Comparison of ENCODE assay signal across 14 cellular contexts in the genomic region with DNA sequence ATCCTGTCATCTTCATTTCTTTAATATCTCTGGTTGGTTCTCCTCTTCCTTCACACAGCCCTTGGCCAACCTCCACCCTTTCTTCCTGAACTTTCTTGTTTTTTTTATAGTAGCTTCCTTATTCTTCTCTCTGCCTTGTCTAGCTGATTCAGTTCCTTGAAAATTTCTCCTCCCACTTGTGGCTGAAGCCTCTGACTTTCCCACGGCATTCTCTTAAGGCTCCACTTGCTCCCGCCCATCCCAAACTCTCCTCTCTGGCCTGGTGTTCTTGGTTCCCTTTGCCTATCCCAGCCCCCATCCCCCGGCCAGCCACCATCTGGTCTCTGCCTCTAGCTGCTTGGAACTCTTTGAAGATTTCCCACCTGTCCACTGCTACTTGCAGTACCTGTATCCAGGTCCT. TPM values are rescaled to one million over a fixed set of nuclear protein-coding genes. Genes with fewer than 3 reads are reported as not detected.
DNase-seq lines count a peak whose midpoint lies in the region; ATAC-seq, FAIRE-seq and TF ChIP-seq lines count a peak whose summit lies in the region.
"Had no signal": no experiment of that assay in that cellular context is flagged by ENCODE, and none has a peak within 500 bp of the region (broad histone marks: within the 10 kb centered on the region; RNA-seq: fewer than 3 reads in every experiment).

No MANE protein-coding gene starts in this region.

- no peaks in the 10 kb centered on the region for H3K27me3 Mint-ChIP-seq in T-helper 17 cell
- H3K27me3 Mint-ChIP-seq: naive B cell had no signal

- H2BK12ac ChIP-seq in trophoblast cell (ENCODE audit: low read length) = no peak overlapping the region

- H3K4me3 ChIP-seq in trophoblast cell (ENCODE audit: low read depth, low read length) = no peak overlapping the region
- H3K4me3 ChIP-seq: MG63, right atrium auricular region had no signal

- no peak overlapping the region for H4K12ac ChIP-seq in trophoblast cell (ENCODE audit: low read depth, low read length)

- H3K79me1 ChIP-seq in trophoblast cell (ENCODE audit: low read length) = no peaks in the 10 kb centered on the region

- no peaks in the 10 kb centered on the region for H3K36me3 ChIP-seq in trophoblast cell (ENCODE audit: control insufficient read depth in 1 of 2, insufficient read depth in 2 of 2, low read length in 2 of 2)
- H3K36me3 ChIP-seq: MG63 had no signal

- no peaks in the 10 kb centered on the region for H3K27me3 ChIP-seq in trophoblast cell (ENCODE audit: insufficient read depth, low read length)
- H3K27me3 ChIP-seq: MG63, right atrium auricular region had no signal

- CTCF ChIA-PET in HEK293T (lab: Yijun Ruan, JAX) = no interaction called here

- DNase-seq in AG20443 (ENCODE audit: low spot score) (peak; percentile 9), HEK293T (ENCODE audit: extremely low spot score) (peak; percentile 5), ecto neural progenitor cell (ENCODE audit: low spot score) (peak; percentile 41), mesenteric fat pad (ENCODE audit: low spot score) (peak; percentile 57), trophoblast cell (no peak), T-helper 17 cell (no peak), GM19239 (ENCODE audit: insufficient read length, low spot score) (no peak)
- no peak for DNase-seq in activated CD4-positive, alpha-beta T cell treated with anti-CD3 and anti-CD28 coated beads, Interleukin-2, amount 50 U/mL, for 1 hour
- DNase-seq: activated CD4-positive, alpha-beta T cell treated with anti-CD3 and anti-CD28 coated beads for 1 hour; central memory CD4-positive, alpha-beta T cell; MG63; naive B cell had no signal

- no peak overlapping the region for H3K14ac ChIP-seq in trophoblast cell (ENCODE audit: low read length)

- H2AK5ac ChIP-seq in trophoblast cell (ENCODE audit: low read length) = no peak overlapping the region

- H3K4ac ChIP-seq in trophoblast cell (ENCODE audit: low read depth, low read length) = no peak overlapping the region

- H3K9me3 ChIP-seq in trophoblast cell (ENCODE audit: insufficient read depth, low read depth, low read length) (no peaks in the 10 kb centered on the region), T-helper 17 cell (ENCODE audit: control insufficient read depth, low read length, poor library complexity, severe bottlenecking) (no peaks in the 10 kb centered on the region)
- H3K9me3 ChIP-seq: MG63, right atrium auricular region had no signal

- H2BK120ac ChIP-seq in trophoblast cell (ENCODE audit: insufficient read depth, low read length, poor library complexity) = no peak overlapping the region

- H4K8ac ChIP-seq in trophoblast cell (ENCODE audit: low read depth, low read length) = no peak overlapping the region

- no peak overlapping the region for H3K4me3 Mint-ChIP-seq in T-helper 17 cell
- H3K4me3 Mint-ChIP-seq: naive B cell had no signal

- POLR2A ChIA-PET in HEK293T (lab: Yijun Ruan, JAX) = no interaction called here

- no peak overlapping the region for H3K27ac Mint-ChIP-seq in T-helper 17 cell

- no peaks in the 10 kb centered on the region for H3K79me2 ChIP-seq in trophoblast cell (ENCODE audit: control insufficient read depth, insufficient read depth, low read length, poor library complexity)

- no peak for FAIRE-seq in GM19239 (lab: Jason Lieb, UNC)

- no peak overlapping the region for H3K4me2 ChIP-seq in trophoblast cell (ENCODE audit: low read length)

- H3K9ac ChIP-seq in trophoblast cell (ENCODE audit: low read length) = no peak overlapping the region

- H3K4me1 ChIP-seq in trophoblast cell (ENCODE audit: control insufficient read depth in 1 of 2, insufficient read depth in 2 of 2, low read length in 2 of 2) = no peaks in the 10 kb centered on the region
- H3K4me1 ChIP-seq: right atrium auricular region had no signal

- ATAC-seq in T-helper 17 cell = no peak

- no peak overlapping the region for H2AFZ ChIP-seq in trophoblast cell (ENCODE audit: insufficient read depth, low read length, poor library complexity)

- no peak overlapping the region for H3K23ac ChIP-seq in trophoblast cell (ENCODE audit: low read length)

- H3K4me1 Mint-ChIP-seq in T-helper 17 cell = peaks cover 22% of the 10 kb centered on the region

- no peak overlapping the region for H3K18ac ChIP-seq in trophoblast cell (ENCODE audit: low read length)

- no peak overlapping the region for H4K91ac ChIP-seq in trophoblast cell (ENCODE audit: low read depth, low read length)

- H3K36me3 Mint-ChIP-seq in T-helper 17 cell (ENCODE audit: low read depth) = peaks cover 27% of the 10 kb centered on the region

- WGBS in trophoblast cell (ENCODE audit: extremely low coverage, insufficient coverage, insufficient read length) = no CpG with 5 or more reads among the region's 3 CpGs

- no peak overlapping the region for H2BK5ac ChIP-seq in trophoblast cell (ENCODE audit: low read depth, low read length, poor library complexity)

- no peak overlapping the region for H3K27ac ChIP-seq in trophoblast cell (ENCODE audit: low read depth, low read length)
- H3K27ac ChIP-seq: HL-60, right atrium auricular region had no signal

TF ChIP-seq in HEK293T, 16 proteins besides CTCF, POLR2A, EP300 and RAD21:
- no peak for TF ChIP-seq NFRKB (IDR thresholded peaks at IDR 0.05)
- TF ChIP-seq TARDBP (IDR thresholded peaks at IDR 0.05) = no peak
- TF ChIP-seq CTBP1 (IDR thresholded peaks at IDR 0.05; ENCODE audit: borderline replicate concordance) = no peak
- no peak for TF ChIP-seq HDGF (IDR thresholded peaks at IDR 0.05; ENCODE audit: borderline replicate concordance)
- no peak for TF ChIP-seq FOXA1 (IDR thresholded peaks at IDR 0.05)
- no peak for TF ChIP-seq SUZ12 (IDR thresholded peaks at IDR 0.05)
- no peak for TF ChIP-seq SP1 (IDR thresholded peaks at IDR 0.05)
- TF ChIP-seq, protein P1, sequence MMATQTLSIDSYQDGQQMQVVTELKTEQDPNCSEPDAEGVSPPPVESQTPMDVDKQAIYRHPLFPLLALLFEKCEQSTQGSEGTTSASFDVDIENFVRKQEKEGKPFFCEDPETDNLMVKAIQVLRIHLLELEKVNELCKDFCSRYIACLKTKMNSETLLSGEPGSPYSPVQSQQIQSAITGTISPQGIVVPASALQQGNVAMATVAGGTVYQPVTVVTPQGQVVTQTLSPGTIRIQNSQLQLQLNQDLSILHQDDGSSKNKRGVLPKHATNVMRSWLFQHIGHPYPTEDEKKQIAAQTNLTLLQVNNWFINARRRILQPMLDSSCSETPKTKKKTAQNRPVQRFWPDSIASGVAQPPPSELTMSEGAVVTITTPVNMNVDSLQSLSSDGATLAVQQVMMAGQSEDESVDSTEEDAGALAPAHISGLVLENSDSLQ (IDR thresholded peaks at IDR 0.05) = no peak
- no peak for TF ChIP-seq ELF4 (IDR thresholded peaks at IDR 0.05)
- no peak for TF ChIP-seq LEF1 (IDR thresholded peaks at IDR 0.05; ENCODE audit: borderline replicate concordance)
- no peak for TF ChIP-seq FOXM1 (IDR thresholded peaks at IDR 0.05; ENCODE audit: borderline replicate concordance)

RNA-seq across cellular contexts. Expression of gene NLRP1, which starts 29.1 kb away (rescaled TPM):
- total RNA-seq in mesenteric fat pad (23.8 TPM), T-helper 17 cell (100 to 1,000 TPM; 190 to 200 TPM)
- polyA plus RNA-seq in trophoblast cell (2013) = 5.6 TPM in 2 replicates

Comparison
In these comparisons a context has a peak if more than half of its experiments do, and no peak if none do; other contexts are left out.
1. DNase-seq: peak in AG20443 (single experiment), HEK293T (single experiment), ecto neural progenitor cell (single experiment) and mesenteric fat pad (single experiment); none in trophoblast cell (0 of 2), activated CD4-positive, alpha-beta T cell treated with anti-CD3 and anti-CD28 coated beads, Interleukin-2, amount 50 U/mL, for 1 hour (single experiment), T-helper 17 cell (0 of 3) and GM19239 (single experiment).